18 cellular contexts compared by ENCODE assay signal in the genomic region with DNA sequence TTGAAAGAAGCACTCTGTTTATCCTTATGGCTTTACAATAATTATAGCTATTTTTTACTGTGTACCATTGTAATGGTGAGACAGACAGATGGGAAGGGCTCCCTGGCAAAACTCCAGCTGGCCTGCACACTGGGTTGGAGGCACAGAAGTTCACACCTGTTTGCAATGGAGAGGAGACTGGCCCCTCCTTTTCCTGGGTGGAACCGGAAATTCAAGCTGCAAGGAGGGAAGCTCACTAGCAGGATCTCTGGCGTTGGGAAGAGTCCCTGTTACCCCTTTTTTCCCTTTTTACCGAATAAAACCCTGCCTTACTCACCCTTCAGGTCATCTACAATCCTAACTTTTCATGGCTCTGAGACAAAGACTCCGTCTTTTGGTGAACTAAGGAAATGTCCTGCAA.
DNase-seq lines count a peak whose midpoint lies in the region; ATAC-seq and TF ChIP-seq lines count a peak whose summit lies in the region.
"Had no signal": no experiment of that assay in that cellular context is flagged by ENCODE, and none has a peak within 500 bp of the region (broad histone marks: within the 10 kb centered on the region; RNA-seq: fewer than 3 reads in every experiment).

No MANE protein-coding gene starts in this region.

- POLR2A ChIA-PET in activated CD4-positive, alpha-beta T cell treated with anti-CD3 and anti-CD28 coated beads, Interleukin-2, amount 10 ng/mL, durations not matched to agents 7 days and 5 days (lab: Charles Lee) = no interaction called here

- no peak overlapping the region for H3K4me2 ChIP-seq in GM23338
- H3K4me2 ChIP-seq: BLaER1 treated with 17β-estradiol and CSF1 and Interleukin-3, amounts not matched to agents 10 nM and 100 nM had no signal

- no peaks in the 10 kb centered on the region; the same call in 1 of the 2 replicates for H3K36me3 ChIP-seq in GM23338 (ENCODE audit: insufficient read depth)
- no peaks in the 10 kb centered on the region for H3K36me3 ChIP-seq in iPS-15b (ENCODE audit: control insufficient read depth, insufficient read depth, low read length)
- H3K36me3 ChIP-seq in vagina = no peaks in the 10 kb centered on the region
- H3K36me3 ChIP-seq: ascending aorta; BLaER1 treated with 17β-estradiol and CSF1 and Interleukin-3, amounts not matched to agents 10 nM and 100 nM had no signal

- H3K9me2 ChIP-seq in GM23338 (ENCODE audit: insufficient read depth) = no peaks in the 10 kb centered on the region

- CTCF ChIA-PET in activated CD4-positive, alpha-beta T cell treated with anti-CD3 and anti-CD28 coated beads, Interleukin-2, amount 10 ng/mL, durations not matched to agents 7 days and 5 days (lab: Charles Lee) = no interaction called here

- peak; percentile 47 for ATAC-seq in GM23338
- ATAC-seq in HG02678 (IDR thresholded peaks at IDR 0.05; ENCODE audit: unreplicated experiment) = no peak
- ATAC-seq in GM21619 (IDR thresholded peaks at IDR 0.05; ENCODE audit: unreplicated experiment) = no peak
- ATAC-seq: activated T-helper 17 cell treated with anti-CD3 and anti-CD28 coated beads, Interleukin-2, amount 50 U/mL, for 72 hours had no signal

- DNase-seq in GM23338 (ENCODE audit: low spot score) (peak; percentile 45), NCI-H1105 treated with DMSO at 0.1 percent for 48 hours (lab: John Stamatoyannopoulos, UW) (peak; percentile 73), NCI-H748 treated with DMSO at 0.1 percent for 48 hours (lab: John Stamatoyannopoulos, UW) (peak; percentile 97), vagina (ENCODE audit: extremely low spot score in 2 of 2) (no peak)
- DNase-seq in activated CD4-positive, alpha-beta T cell treated with anti-CD3 and anti-CD28 coated beads, Interleukin-2, amount 10 ng/mL, durations not matched to agents 7 days and 5 days = no peak
- DNase-seq: activated CD4-positive, alpha-beta memory T cell treated with anti-CD3 and anti-CD28 coated beads for 36 hours; dermis blood vessel endothelial cell; GDM1; NCI-H187 treated with DMSO at 0.1 percent for 48 hours; T1000 had no signal

- H4K20me1 ChIP-seq in GM23338 (replicated peaks; ENCODE audit: insufficient read depth) = no peaks in the 10 kb centered on the region
- H4K20me1 ChIP-seq: BLaER1 treated with 17β-estradiol and CSF1 and Interleukin-3, amounts not matched to agents 10 nM and 100 nM had no signal

- no peak for TF ChIP-seq POLR2A in vagina (IDR thresholded peaks at IDR 0.05)

- H3K79me2 ChIP-seq in GM23338 (replicated peaks; ENCODE audit: insufficient read depth) = no peaks in the 10 kb centered on the region

- H3K27me3 Mint-ChIP-seq in GM23338 (ENCODE audit: insufficient read depth, low read depth, poor library complexity) = no peaks in the 10 kb centered on the region
- no peaks in the 10 kb centered on the region for H3K27me3 Mint-ChIP-seq in activated CD4-positive, alpha-beta T cell treated with anti-CD3 and anti-CD28 coated beads, Interleukin-2, amount 10 ng/mL, durations not matched to agents 7 days and 5 days
- H3K27me3 Mint-ChIP-seq: activated CD4-positive, alpha-beta memory T cell treated with anti-CD3 and anti-CD28 coated beads for 36 hours; activated T-helper 17 cell treated with anti-CD3 and anti-CD28 coated beads, Interleukin-2, amount 50 U/mL, for 72 hours; memory B cell had no signal

- no peaks in the 10 kb centered on the region for H3K27me3 ChIP-seq in GM23338 (ENCODE audit: insufficient read depth)
- H3K27me3 ChIP-seq in iPS-15b (ENCODE audit: control insufficient read depth, insufficient read depth, low read length) = no peaks in the 10 kb centered on the region
- H3K27me3 ChIP-seq in vagina = no peaks in the 10 kb centered on the region
- H3K27me3 ChIP-seq: ascending aorta; BLaER1 treated with 17β-estradiol and CSF1 and Interleukin-3, amounts not matched to agents 10 nM and 100 nM had no signal

- H3K4me3 ChIP-seq in GM23338 (no peak overlapping the region), iPS-15b (ENCODE audit: low read depth, low read length) (peak overlapping the region; percentile 49), vagina (no peak overlapping the region)
- H3K4me3 ChIP-seq: ascending aorta; BLaER1 treated with 17β-estradiol and CSF1 and Interleukin-3, amounts not matched to agents 10 nM and 100 nM; skin epidermis had no signal

- H3K9ac ChIP-seq in iPS-15b (ENCODE audit: low read depth, low read length) = no peak overlapping the region
- H3K9ac ChIP-seq: BLaER1 treated with 17β-estradiol and CSF1 and Interleukin-3, amounts not matched to agents 10 nM and 100 nM had no signal

- no peak for TF ChIP-seq CTCF in GM23338 (conservative IDR thresholded peaks at IDR 0.05; ENCODE audit: low read depth in 2 of 2)
- TF ChIP-seq CTCF in vagina (IDR thresholded peaks at IDR 0.05) = no peak

- H3K36me3 Mint-ChIP-seq in GM23338 (ENCODE audit: low read depth) = no peaks in the 10 kb centered on the region
- no peaks in the 10 kb centered on the region for H3K36me3 Mint-ChIP-seq in activated CD4-positive, alpha-beta T cell treated with anti-CD3 and anti-CD28 coated beads, Interleukin-2, amount 10 ng/mL, durations not matched to agents 7 days and 5 days (ENCODE audit: low read depth)
- H3K36me3 Mint-ChIP-seq: activated CD4-positive, alpha-beta memory T cell treated with anti-CD3 and anti-CD28 coated beads for 36 hours; memory B cell had no signal

- H3K4me3 Mint-ChIP-seq in GM23338 = no peak overlapping the region
- no peak overlapping the region for H3K4me3 Mint-ChIP-seq in activated CD4-positive, alpha-beta T cell treated with anti-CD3 and anti-CD28 coated beads, Interleukin-2, amount 10 ng/mL, durations not matched to agents 7 days and 5 days
- H3K4me3 Mint-ChIP-seq: activated CD4-positive, alpha-beta memory T cell treated with anti-CD3 and anti-CD28 coated beads for 36 hours; activated T-helper 17 cell treated with anti-CD3 and anti-CD28 coated beads, Interleukin-2, amount 50 U/mL, for 72 hours; memory B cell had no signal

- H3K4me1 ChIP-seq in GM23338 (ENCODE audit: insufficient read depth) (peaks cover 30% of the 10 kb centered on the region), iPS-15b (ENCODE audit: control insufficient read depth, insufficient read depth, low read length) (peaks cover 16% of the 10 kb centered on the region), vagina (no peaks in the 10 kb centered on the region)
- H3K4me1 ChIP-seq: ascending aorta; BLaER1 treated with 17β-estradiol and CSF1 and Interleukin-3, amounts not matched to agents 10 nM and 100 nM had no signal

- no peaks in the 10 kb centered on the region for H3K9me3 Mint-ChIP-seq in GM23338
- no peaks in the 10 kb centered on the region for H3K9me3 Mint-ChIP-seq in activated CD4-positive, alpha-beta T cell treated with anti-CD3 and anti-CD28 coated beads, Interleukin-2, amount 10 ng/mL, durations not matched to agents 7 days and 5 days
- H3K9me3 Mint-ChIP-seq: activated CD4-positive, alpha-beta memory T cell treated with anti-CD3 and anti-CD28 coated beads for 36 hours; activated T-helper 17 cell treated with anti-CD3 and anti-CD28 coated beads, Interleukin-2, amount 50 U/mL, for 72 hours had no signal

- H3K27ac ChIP-seq in GM23338 (ENCODE audit: low read depth) = no peak overlapping the region
- H3K27ac ChIP-seq in vagina = no peak overlapping the region
- H3K27ac ChIP-seq: ascending aorta; BLaER1 treated with 17β-estradiol and CSF1 and Interleukin-3, amounts not matched to agents 10 nM and 100 nM; skin epidermis had no signal

- no peak overlapping the region for H2AFZ ChIP-seq in GM23338

- intact Hi-C loops in vagina (cut with DNase I) = no loop called here

- no peaks in the 10 kb centered on the region for H3F3A ChIP-seq in GM23338 (replicated peaks; ENCODE audit: low read depth)

- H3K27ac Mint-ChIP-seq in GM23338 = no peak overlapping the region
- no peak overlapping the region for H3K27ac Mint-ChIP-seq in activated CD4-positive, alpha-beta T cell treated with anti-CD3 and anti-CD28 coated beads, Interleukin-2, amount 10 ng/mL, durations not matched to agents 7 days and 5 days
- H3K27ac Mint-ChIP-seq: activated CD4-positive, alpha-beta memory T cell treated with anti-CD3 and anti-CD28 coated beads for 36 hours; activated T-helper 17 cell treated with anti-CD3 and anti-CD28 coated beads, Interleukin-2, amount 50 U/mL, for 72 hours; memory B cell had no signal

- H3K9me3 ChIP-seq in iPS-15b (ENCODE audit: control insufficient read depth, insufficient read depth, low read length) (no peaks in the 10 kb centered on the region), vagina (no peaks in the 10 kb centered on the region)
- H3K9me3 ChIP-seq: ascending aorta; BLaER1 treated with 17β-estradiol and CSF1 and Interleukin-3, amounts not matched to agents 10 nM and 100 nM had no signal

- H3K4me1 Mint-ChIP-seq in GM23338 = peaks cover 16% of the 10 kb centered on the region; the same call in 2 of the 3 replicates
- H3K4me1 Mint-ChIP-seq in activated CD4-positive, alpha-beta T cell treated with anti-CD3 and anti-CD28 coated beads, Interleukin-2, amount 10 ng/mL, durations not matched to agents 7 days and 5 days = no peaks in the 10 kb centered on the region
- H3K4me1 Mint-ChIP-seq: activated T-helper 17 cell treated with anti-CD3 and anti-CD28 coated beads, Interleukin-2, amount 50 U/mL, for 72 hours; memory B cell had no signal

TF ChIP-seq in GM23338, 12 proteins besides CTCF, POLR2A, EP300 and RAD21:
- TF ChIP-seq, protein P1, sequence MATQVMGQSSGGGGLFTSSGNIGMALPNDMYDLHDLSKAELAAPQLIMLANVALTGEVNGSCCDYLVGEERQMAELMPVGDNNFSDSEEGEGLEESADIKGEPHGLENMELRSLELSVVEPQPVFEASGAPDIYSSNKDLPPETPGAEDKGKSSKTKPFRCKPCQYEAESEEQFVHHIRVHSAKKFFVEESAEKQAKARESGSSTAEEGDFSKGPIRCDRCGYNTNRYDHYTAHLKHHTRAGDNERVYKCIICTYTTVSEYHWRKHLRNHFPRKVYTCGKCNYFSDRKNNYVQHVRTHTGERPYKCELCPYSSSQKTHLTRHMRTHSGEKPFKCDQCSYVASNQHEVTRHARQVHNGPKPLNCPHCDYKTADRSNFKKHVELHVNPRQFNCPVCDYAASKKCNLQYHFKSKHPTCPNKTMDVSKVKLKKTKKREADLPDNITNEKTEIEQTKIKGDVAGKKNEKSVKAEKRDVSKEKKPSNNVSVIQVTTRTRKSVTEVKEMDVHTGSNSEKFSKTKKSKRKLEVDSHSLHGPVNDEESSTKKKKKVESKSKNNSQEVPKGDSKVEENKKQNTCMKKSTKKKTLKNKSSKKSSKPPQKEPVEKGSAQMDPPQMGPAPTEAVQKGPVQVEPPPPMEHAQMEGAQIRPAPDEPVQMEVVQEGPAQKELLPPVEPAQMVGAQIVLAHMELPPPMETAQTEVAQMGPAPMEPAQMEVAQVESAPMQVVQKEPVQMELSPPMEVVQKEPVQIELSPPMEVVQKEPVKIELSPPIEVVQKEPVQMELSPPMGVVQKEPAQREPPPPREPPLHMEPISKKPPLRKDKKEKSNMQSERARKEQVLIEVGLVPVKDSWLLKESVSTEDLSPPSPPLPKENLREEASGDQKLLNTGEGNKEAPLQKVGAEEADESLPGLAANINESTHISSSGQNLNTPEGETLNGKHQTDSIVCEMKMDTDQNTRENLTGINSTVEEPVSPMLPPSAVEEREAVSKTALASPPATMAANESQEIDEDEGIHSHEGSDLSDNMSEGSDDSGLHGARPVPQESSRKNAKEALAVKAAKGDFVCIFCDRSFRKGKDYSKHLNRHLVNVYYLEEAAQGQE (IDR thresholded peaks at IDR 0.05; ENCODE audit: unreplicated experiment) = no peak

Comparison
In these comparisons a context has a peak if more than half of its experiments do, and no peak if none do; other contexts are left out.
1. DNase-seq: peak in GM23338 (single experiment), NCI-H1105 treated with DMSO at 0.1 percent for 48 hours (single experiment) and NCI-H748 treated with DMSO at 0.1 percent for 48 hours (single experiment); none in activated CD4-positive, alpha-beta T cell treated with anti-CD3 and anti-CD28 coated beads, Interleukin-2, amount 10 ng/mL, durations not matched to agents 7 days and 5 days (single experiment) and vagina (0 of 2).